ENCODE assay signal across 1 cellular context in the genomic region with DNA sequence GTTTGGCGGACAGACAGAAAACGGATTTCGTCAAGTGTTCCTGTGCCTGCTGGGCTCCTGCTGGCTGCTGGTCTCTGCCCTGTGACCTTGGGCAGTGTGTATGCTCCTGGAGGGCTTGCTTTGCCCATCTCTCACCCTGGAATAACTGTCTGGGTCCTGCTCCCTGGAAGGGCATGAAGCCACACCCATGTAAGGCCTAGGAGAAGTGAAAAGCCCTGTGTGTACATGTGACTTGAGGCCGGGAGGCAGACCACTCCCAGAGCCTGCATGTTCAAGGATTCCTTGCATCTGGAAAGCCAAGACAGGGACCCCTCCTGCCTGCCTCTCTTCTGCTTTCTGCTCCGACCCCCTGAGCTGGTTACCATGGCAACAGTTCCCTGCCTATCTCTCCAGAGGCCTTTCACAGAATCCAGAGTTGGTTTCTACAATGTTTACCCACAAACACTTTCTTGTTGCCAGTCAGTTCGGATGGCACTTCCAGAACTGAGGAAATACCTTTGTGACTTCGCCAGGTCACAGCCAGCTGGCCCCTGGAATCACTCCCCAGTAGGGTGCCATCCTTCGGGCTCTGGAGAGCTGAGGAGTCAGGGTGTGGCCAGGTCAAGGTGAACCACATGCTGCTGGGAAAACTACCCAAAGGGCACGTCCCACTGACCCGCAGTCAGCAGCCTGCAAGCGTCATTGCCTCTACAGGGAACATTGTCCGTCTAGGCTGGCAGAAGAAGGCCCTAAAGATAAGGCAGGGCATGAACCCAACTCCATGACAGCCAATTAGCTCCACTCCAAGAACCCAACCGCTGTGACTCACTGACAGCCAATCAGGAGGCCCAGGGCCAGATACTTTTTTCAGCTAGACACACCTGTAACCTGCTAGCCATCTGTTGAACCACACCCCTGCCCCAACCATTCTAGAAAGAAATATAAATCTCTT.
TF ChIP-seq lines count a peak whose summit lies in the region.

No MANE protein-coding gene starts in this region.

TF ChIP-seq in GM23338, 12 proteins besides CTCF, POLR2A, EP300 and RAD21 (continued from another document):
- TF ChIP-seq, protein P1, sequence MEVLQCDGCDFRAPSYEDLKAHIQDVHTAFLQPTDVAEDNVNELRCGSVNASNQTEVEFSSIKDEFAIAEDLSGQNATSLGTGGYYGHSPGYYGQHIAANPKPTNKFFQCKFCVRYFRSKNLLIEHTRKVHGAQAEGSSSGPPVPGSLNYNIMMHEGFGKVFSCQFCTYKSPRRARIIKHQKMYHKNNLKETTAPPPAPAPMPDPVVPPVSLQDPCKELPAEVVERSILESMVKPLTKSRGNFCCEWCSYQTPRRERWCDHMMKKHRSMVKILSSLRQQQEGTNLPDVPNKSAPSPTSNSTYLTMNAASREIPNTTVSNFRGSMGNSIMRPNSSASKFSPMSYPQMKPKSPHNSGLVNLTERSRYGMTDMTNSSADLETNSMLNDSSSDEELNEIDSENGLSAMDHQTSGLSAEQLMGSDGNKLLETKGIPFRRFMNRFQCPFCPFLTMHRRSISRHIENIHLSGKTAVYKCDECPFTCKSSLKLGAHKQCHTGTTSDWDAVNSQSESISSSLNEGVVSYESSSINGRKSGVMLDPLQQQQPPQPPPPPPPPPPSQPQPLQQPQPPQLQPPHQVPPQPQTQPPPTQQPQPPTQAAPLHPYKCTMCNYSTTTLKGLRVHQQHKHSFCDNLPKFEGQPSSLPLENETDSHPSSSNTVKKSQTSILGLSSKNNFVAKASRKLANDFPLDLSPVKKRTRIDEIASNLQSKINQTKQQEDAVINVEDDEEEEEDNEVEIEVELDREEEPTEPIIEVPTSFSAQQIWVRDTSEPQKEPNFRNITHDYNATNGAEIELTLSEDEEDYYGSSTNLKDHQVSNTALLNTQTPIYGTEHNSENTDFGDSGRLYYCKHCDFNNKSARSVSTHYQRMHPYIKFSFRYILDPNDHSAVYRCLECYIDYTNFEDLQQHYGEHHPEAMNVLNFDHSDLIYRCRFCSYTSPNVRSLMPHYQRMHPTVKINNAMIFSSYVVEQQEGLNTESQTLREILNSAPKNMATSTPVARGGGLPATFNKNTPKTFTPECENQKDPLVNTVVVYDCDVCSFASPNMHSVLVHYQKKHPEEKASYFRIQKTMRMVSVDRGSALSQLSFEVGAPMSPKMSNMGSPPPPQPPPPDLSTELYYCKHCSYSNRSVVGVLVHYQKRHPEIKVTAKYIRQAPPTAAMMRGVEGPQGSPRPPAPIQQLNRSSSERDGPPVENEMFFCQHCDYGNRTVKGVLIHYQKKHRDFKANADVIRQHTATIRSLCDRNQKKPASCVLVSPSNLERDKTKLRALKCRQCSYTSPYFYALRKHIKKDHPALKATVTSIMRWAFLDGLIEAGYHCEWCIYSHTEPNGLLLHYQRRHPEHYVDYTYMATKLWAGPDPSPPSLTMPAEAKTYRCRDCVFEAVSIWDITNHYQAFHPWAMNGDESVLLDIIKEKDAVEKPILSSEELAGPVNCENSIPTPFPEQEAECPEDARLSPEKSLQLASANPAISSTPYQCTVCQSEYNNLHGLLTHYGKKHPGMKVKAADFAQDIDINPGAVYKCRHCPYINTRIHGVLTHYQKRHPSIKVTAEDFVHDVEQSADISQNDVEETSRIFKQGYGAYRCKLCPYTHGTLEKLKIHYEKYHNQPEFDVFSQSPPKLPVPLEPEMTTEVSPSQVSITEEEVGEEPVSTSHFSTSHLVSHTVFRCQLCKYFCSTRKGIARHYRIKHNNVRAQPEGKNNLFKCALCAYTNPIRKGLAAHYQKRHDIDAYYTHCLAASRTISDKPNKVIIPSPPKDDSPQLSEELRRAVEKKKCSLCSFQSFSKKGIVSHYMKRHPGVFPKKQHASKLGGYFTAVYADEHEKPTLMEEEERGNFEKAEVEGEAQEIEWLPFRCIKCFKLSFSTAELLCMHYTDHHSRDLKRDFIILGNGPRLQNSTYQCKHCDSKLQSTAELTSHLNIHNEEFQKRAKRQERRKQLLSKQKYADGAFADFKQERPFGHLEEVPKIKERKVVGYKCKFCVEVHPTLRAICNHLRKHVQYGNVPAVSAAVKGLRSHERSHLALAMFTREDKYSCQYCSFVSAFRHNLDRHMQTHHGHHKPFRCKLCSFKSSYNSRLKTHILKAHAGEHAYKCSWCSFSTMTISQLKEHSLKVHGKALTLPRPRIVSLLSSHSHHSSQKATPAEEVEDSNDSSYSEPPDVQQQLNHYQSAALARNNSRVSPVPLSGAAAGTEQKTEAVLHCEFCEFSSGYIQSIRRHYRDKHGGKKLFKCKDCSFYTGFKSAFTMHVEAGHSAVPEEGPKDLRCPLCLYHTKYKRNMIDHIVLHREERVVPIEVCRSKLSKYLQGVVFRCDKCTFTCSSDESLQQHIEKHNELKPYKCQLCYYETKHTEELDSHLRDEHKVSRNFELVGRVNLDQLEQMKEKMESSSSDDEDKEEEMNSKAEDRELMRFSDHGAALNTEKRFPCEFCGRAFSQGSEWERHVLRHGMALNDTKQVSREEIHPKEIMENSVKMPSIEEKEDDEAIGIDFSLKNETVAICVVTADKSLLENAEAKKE (CRISPR knock-in tag; IDR thresholded peaks at IDR 0.05) = no peak
- TF ChIP-seq NANOG (IDR thresholded peaks at IDR 0.05; ENCODE audit: borderline replicate concordance) (no peak), CREB1 (CRISPR knock-in tag; IDR thresholded peaks at IDR 0.05; ENCODE audit: low read depth) (no peak), EZH2 (IDR thresholded peaks at IDR 0.05; ENCODE audit: low read depth, unreplicated experiment) (no peak), JUNB (IDR thresholded peaks at IDR 0.05; ENCODE audit: unreplicated experiment) (no peak), ZNF114 (CRISPR knock-in tag; IDR thresholded peaks at IDR 0.05) (no peak), STAT1 (IDR thresholded peaks at IDR 0.05; ENCODE audit: unreplicated experiment) (no peak), POLR2AphosphoS5 (IDR thresholded peaks at IDR 0.05; ENCODE audit: low read depth) (no peak)
- TF ChIP-seq, protein P2, sequence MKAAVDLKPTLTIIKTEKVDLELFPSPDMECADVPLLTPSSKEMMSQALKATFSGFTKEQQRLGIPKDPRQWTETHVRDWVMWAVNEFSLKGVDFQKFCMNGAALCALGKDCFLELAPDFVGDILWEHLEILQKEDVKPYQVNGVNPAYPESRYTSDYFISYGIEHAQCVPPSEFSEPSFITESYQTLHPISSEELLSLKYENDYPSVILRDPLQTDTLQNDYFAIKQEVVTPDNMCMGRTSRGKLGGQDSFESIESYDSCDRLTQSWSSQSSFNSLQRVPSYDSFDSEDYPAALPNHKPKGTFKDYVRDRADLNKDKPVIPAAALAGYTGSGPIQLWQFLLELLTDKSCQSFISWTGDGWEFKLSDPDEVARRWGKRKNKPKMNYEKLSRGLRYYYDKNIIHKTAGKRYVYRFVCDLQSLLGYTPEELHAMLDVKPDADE (IDR thresholded peaks at IDR 0.05) = no peak
